Comparison of ENCODE assay signal across 23 cellular contexts in the genomic region with DNA sequence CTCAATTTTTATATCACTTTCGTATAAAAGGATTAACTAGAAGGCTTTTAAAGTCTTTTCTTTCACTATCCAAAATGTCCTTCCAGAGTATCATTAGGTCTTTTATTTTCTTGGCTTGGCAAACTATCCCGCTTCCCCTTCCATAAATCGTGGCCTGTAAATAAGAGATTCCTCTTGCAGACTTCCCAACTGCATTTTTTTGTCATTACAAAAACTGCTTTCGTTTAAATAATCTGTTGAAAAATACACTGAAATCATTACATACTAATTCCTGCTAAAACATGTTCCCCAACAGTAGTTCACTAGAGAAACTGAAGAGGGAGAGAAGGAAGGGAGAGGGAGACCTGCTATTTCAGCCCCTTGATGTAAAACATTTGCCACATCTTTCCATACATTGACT. TPM values are rescaled to one million over a fixed set of nuclear protein-coding genes. Genes with fewer than 3 reads are reported as not detected.
A peak's percentile ranks its signal among the peaks of the same experiment; 100 is the strongest.
DNase-seq lines count a peak whose midpoint lies in the region; ATAC-seq and TF ChIP-seq lines count a peak whose summit lies in the region.
"Had no signal": no experiment of that assay in that cellular context is flagged by ENCODE, and none has a peak within 500 bp of the region (broad histone marks: within the 10 kb centered on the region; RNA-seq: fewer than 3 reads in every experiment).

No MANE protein-coding gene starts in this region.

- CTCF ChIA-PET in A673 (lab: Charles Lee), result no interaction called here

- no peak overlapping the region; the same call in 1 of the 2 replicates for H3K4me3 Mint-ChIP-seq in HFFc6
- H3K4me3 Mint-ChIP-seq: activated naive CD8-positive, alpha-beta T cell treated with anti-CD3 and anti-CD28 coated beads, Interleukin-2, amount 10 ng/mL, durations not matched to agents 7 days and 5 days; activated T-helper 17 cell treated with anti-CD3 and anti-CD28 coated beads, Interleukin-2, amount 50 U/mL, for 72 hours; stimulated activated naive CD8-positive, alpha-beta T cell treated with anti-CD3 and anti-CD28 coated beads, Interleukin-15, Interleukin-2, amounts not matched to agents 100 ng/mL and 50 ng/mL, for 24 hours had no signal

- intact Hi-C loops in A673 (cut with micrococcal nuclease; ENCODE audit: unreplicated experiment), result no loop called here

- peaks cover 11% of the 10 kb centered on the region for H3K4me1 ChIP-seq in A673 (ENCODE audit: insufficient read depth, low read length, poor library complexity, severe bottlenecking)
- H3K4me1 ChIP-seq in mesenchymal stem cell (ENCODE audit: control insufficient read depth, insufficient read depth, low read depth, low read length), result peaks cover 19% of the 10 kb centered on the region
- H3K4me1 ChIP-seq: psoas muscle, transverse colon had no signal

- no peak overlapping the region for H3K4me3 ChIP-seq in A673 (ENCODE audit: low read depth, low read length, poor library complexity, severe bottlenecking)
- no peak overlapping the region for H3K4me3 ChIP-seq in choroid plexus epithelial cell (ENCODE audit: low read depth, low read length)
- H3K4me3 ChIP-seq in mesenchymal stem cell (ENCODE audit: insufficient read depth in 1 of 2, low read depth in 1 of 2, low read length in 2 of 2), result peak overlapping the region in 1 of 2 experiments; percentile 17
- H3K4me3 ChIP-seq: psoas muscle, transverse colon had no signal

- peak; percentile 59 for DNase-seq in A673 (ENCODE audit: low spot score)
- peak; percentile 11 for DNase-seq in HFFc6
- peak; percentile 53 for DNase-seq in choroid plexus epithelial cell (ENCODE audit: low read depth)
- peak; percentile 60 for DNase-seq in mesenchymal stem cell
- DNase-seq in UCSD-AML1 (lab: John Stamatoyannopoulos, UW; ENCODE audit: unreplicated experiment), result no peak
- no peak for DNase-seq in NCI-H187 (lab: John Stamatoyannopoulos, UW)
- no peak for DNase-seq in glomerular visceral epithelial cell (ENCODE audit: extremely low spot score)
- DNase-seq: activated CD4-positive, alpha-beta T cell treated with anti-CD3 and anti-CD28 coated beads for 48 hours; activated naive CD8-positive, alpha-beta T cell treated with anti-CD3 and anti-CD28 coated beads, Interleukin-2, amount 10 ng/mL, durations not matched to agents 7 days and 5 days; erythroblast; glutamatergic neuron; left ventricle myocardium superior; NCI-H1694 treated with DMSO at 0.1 percent for 48 hours; NCI-H2227 treated with DMSO at 0.1 percent for 48 hours; NCI-H82; psoas muscle; stimulated activated CD4-positive, alpha-beta T cell treated with anti-CD3 and anti-CD28 coated beads, Interleukin-4, amount 100 ng/mL, for 24 hours; transverse colon had no signal

- H3K4ac ChIP-seq in mesenchymal stem cell (ENCODE audit: low read depth in 1 of 2, low read length in 2 of 2), result no peak overlapping the region

- H3K9me3 ChIP-seq in A673 (ENCODE audit: low read depth, low read length, poor library complexity, severe bottlenecking) (no peaks in the 10 kb centered on the region), mesenchymal stem cell (ENCODE audit: control insufficient read depth, low read length) (no peaks in the 10 kb centered on the region)
- H3K9me3 ChIP-seq: psoas muscle, transverse colon had no signal

- peaks cover 45% of the 10 kb centered on the region for H3K4me1 Mint-ChIP-seq in HFFc6 (ENCODE audit: low read depth)
- H3K4me1 Mint-ChIP-seq: activated naive CD8-positive, alpha-beta T cell treated with anti-CD3 and anti-CD28 coated beads, Interleukin-2, amount 10 ng/mL, durations not matched to agents 7 days and 5 days; activated T-helper 17 cell treated with anti-CD3 and anti-CD28 coated beads, Interleukin-2, amount 50 U/mL, for 72 hours had no signal

- H3K18ac ChIP-seq in mesenchymal stem cell (ENCODE audit: low read depth in 1 of 2, low read length in 2 of 2), result no peak overlapping the region

- H3K27ac ChIP-seq in A673 (ENCODE audit: low read depth, low read length, poor library complexity, severe bottlenecking) (no peak overlapping the region), mesenchymal stem cell (ENCODE audit: low read length, poor library complexity, severe bottlenecking) (peak overlapping the region; percentile 95)
- H3K27ac ChIP-seq: C4-2B had no signal

- H2BK5ac ChIP-seq in mesenchymal stem cell (ENCODE audit: low read depth, low read length, poor library complexity, severe bottlenecking), result no peak overlapping the region

- no peak overlapping the region for H2AFZ ChIP-seq in mesenchymal stem cell (ENCODE audit: low read depth, low read length)

- H3K14ac ChIP-seq in mesenchymal stem cell (ENCODE audit: low read length in 2 of 2), result no peak overlapping the region

- BruUV-seq in A673 (replicated peaks; lab: Mats Ljungman, UMichigan), result no TSS peak

- no peak overlapping the region for H2BK120ac ChIP-seq in mesenchymal stem cell (ENCODE audit: low read depth, low read length)

- peak overlapping the region; percentile 28 for H3K9ac ChIP-seq in mesenchymal stem cell (ENCODE audit: low read length)

- H4K8ac ChIP-seq in mesenchymal stem cell (ENCODE audit: low read length), result no peak overlapping the region

- H3K4me2 ChIP-seq in mesenchymal stem cell (ENCODE audit: low read length, poor library complexity, severe bottlenecking), result no peak overlapping the region

- H3K9me3 Mint-ChIP-seq in HFFc6, result no peaks in the 10 kb centered on the region
- H3K9me3 Mint-ChIP-seq: activated naive CD8-positive, alpha-beta T cell treated with anti-CD3 and anti-CD28 coated beads, Interleukin-2, amount 10 ng/mL, durations not matched to agents 7 days and 5 days; activated T-helper 17 cell treated with anti-CD3 and anti-CD28 coated beads, Interleukin-2, amount 50 U/mL, for 72 hours; stimulated activated naive CD8-positive, alpha-beta T cell treated with anti-CD3 and anti-CD28 coated beads, Interleukin-15, Interleukin-2, amounts not matched to agents 100 ng/mL and 50 ng/mL, for 24 hours had no signal

- H3K36me3 ChIP-seq in A673 (ENCODE audit: insufficient read depth, low read length, poor library complexity, severe bottlenecking) (no peaks in the 10 kb centered on the region), mesenchymal stem cell (ENCODE audit: control insufficient read depth in 1 of 2, insufficient read depth in 2 of 2, low read depth in 1 of 2, low read length in 2 of 2) (no peaks in the 10 kb centered on the region)
- H3K36me3 ChIP-seq: transverse colon had no signal

- WGBS in mesenchymal stem cell, result 78% methylated on average over 3 of the region's 4 CpGs

- no peak overlapping the region for H2BK12ac ChIP-seq in mesenchymal stem cell (ENCODE audit: low read length in 2 of 2)

- POLR2A ChIA-PET in A673 (lab: Charles Lee; ENCODE audit: low non-redundant PET), result no interaction called here

- H3K27me3 ChIP-seq in A673 (replicated peaks; ENCODE audit: insufficient read depth, low read depth, low read length, poor library complexity) (no peaks in the 10 kb centered on the region), mesenchymal stem cell (ENCODE audit: control insufficient read depth in 1 of 2, insufficient read depth in 1 of 2, low read length in 2 of 2) (no peaks in the 10 kb centered on the region)
- H3K27me3 ChIP-seq: transverse colon had no signal

- TF ChIP-seq CTCF in A673 (conservative IDR thresholded peaks at IDR 0.05; ENCODE audit: low read depth, low read length), result no peak
- no peak for TF ChIP-seq CTCF in HFFc6 (IDR thresholded peaks at IDR 0.05)
- peak; percentile 23 for TF ChIP-seq CTCF in choroid plexus epithelial cell (conservative IDR thresholded peaks at IDR 0.05; ENCODE audit: low read depth, low read length)

- peaks cover 9% of the 10 kb centered on the region; the same call in 1 of the 2 replicates for H3K27me3 Mint-ChIP-seq in HFFc6 (ENCODE audit: insufficient read depth)
- H3K27me3 Mint-ChIP-seq: activated T-helper 17 cell treated with anti-CD3 and anti-CD28 coated beads, Interleukin-2, amount 50 U/mL, for 72 hours; stimulated activated naive CD8-positive, alpha-beta T cell treated with anti-CD3 and anti-CD28 coated beads, Interleukin-15, Interleukin-2, amounts not matched to agents 100 ng/mL and 50 ng/mL, for 24 hours had no signal

- no peaks in the 10 kb centered on the region for H3K79me1 ChIP-seq in mesenchymal stem cell (replicated peaks; ENCODE audit: low read length, poor library complexity, severe bottlenecking)

- H3K36me3 Mint-ChIP-seq in HFFc6 (ENCODE audit: low read depth), result no peaks in the 10 kb centered on the region
- H3K36me3 Mint-ChIP-seq: activated naive CD8-positive, alpha-beta T cell treated with anti-CD3 and anti-CD28 coated beads, Interleukin-2, amount 10 ng/mL, durations not matched to agents 7 days and 5 days had no signal

- no peak overlapping the region for H4K91ac ChIP-seq in mesenchymal stem cell (ENCODE audit: low read length)

- ATAC-seq in HG03342 (IDR thresholded peaks at IDR 0.05; ENCODE audit: unreplicated experiment), result no peak
- ATAC-seq: activated T-helper 17 cell treated with anti-CD3 and anti-CD28 coated beads, Interleukin-2, amount 50 U/mL, for 72 hours; left ventricle myocardium superior; Right ventricle myocardium inferior had no signal

- peak overlapping the region; percentile 62 for H2AK5ac ChIP-seq in mesenchymal stem cell (ENCODE audit: low read length, severe bottlenecking)

- no peak overlapping the region for H3K23ac ChIP-seq in mesenchymal stem cell (ENCODE audit: low read length in 2 of 2)

- H3K27ac Mint-ChIP-seq in HFFc6, result no peak overlapping the region
- H3K27ac Mint-ChIP-seq: activated naive CD8-positive, alpha-beta T cell treated with anti-CD3 and anti-CD28 coated beads, Interleukin-2, amount 10 ng/mL, durations not matched to agents 7 days and 5 days; activated T-helper 17 cell treated with anti-CD3 and anti-CD28 coated beads, Interleukin-2, amount 50 U/mL, for 72 hours; stimulated activated naive CD8-positive, alpha-beta T cell treated with anti-CD3 and anti-CD28 coated beads, Interleukin-15, Interleukin-2, amounts not matched to agents 100 ng/mL and 50 ng/mL, for 24 hours had no signal

- no peak overlapping the region for H2BK15ac ChIP-seq in mesenchymal stem cell (ENCODE audit: low read depth, poor library complexity, severe bottlenecking)

RNA-seq across cellular contexts. Expression of a gene that starts 48.8 kb away (rescaled TPM):
- total RNA-seq in A673 (2021), result 17.1 and 27.3 TPM in 2 replicates
- 10 to 100 TPM; 59.0 to 79.2 (median 62.8) TPM for total RNA-seq in HFFc6 (2021; fragmentation: NEBNext Ultra II Directional; extraction: Animal tissue kit (Norgen Biotek cat#: 25700))
- 21.9 TPM for polyA plus RNA-seq in mesenchymal stem cell (2013, experiment 1 of 2)
- 21.5 TPM for polyA plus RNA-seq in mesenchymal stem cell (2013, experiment 2 of 2)

Comparison
In these comparisons a context has a peak if more than half of its experiments do, and no peak if none do; other contexts are left out.
1. DNase-seq: peak in A673 (single experiment), HFFc6 (single experiment), choroid plexus epithelial cell (single experiment) and mesenchymal stem cell (single experiment); none in UCSD-AML1 (single experiment), NCI-H187 (0 of 2) and glomerular visceral epithelial cell (single experiment).